2 cellular contexts compared by ENCODE assay signal in the genomic region with DNA sequence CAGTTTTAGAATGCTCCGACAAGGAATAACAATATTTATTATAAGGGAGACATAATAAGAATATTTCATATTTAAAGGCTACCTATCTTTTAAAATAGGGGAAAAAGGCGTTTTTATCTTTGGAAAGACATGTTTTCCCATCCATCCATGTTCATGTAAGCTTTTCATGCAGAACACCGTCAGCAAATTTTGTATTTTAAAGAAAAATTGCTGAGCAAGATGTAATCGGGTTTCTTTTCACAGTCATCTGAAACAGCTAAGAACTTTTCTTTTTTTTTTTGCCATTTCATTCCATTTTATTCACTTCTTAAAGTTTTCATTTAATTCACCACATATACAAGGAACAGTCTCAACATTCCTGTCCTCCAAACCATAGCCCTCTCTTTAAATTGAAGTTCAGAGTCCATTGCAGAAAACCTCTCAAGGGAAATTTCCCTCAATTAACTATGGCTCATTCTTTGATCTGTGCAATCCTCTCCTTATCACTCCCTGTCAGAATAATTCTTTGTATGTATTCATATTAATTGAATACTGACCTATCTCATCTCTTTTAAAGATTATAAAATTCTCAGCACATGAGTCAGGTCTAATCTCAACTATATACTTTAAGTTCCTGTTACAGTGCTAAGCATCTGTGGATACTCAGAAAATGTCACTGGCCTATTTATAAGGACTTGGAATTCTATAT.
TF ChIP-seq lines count a peak whose summit lies in the region.

No MANE protein-coding gene starts in this region.

TF ChIP-seq in HepG2, 621 proteins besides CTCF, POLR2A, EP300 and RAD21:
- TF ChIP-seq PITX1 (CRISPR knock-in tag; IDR thresholded peaks at IDR 0.05): no peak
- no peak for TF ChIP-seq ONECUT2 (CRISPR knock-in tag; IDR thresholded peaks at IDR 0.05)
- TF ChIP-seq, protein P1, sequence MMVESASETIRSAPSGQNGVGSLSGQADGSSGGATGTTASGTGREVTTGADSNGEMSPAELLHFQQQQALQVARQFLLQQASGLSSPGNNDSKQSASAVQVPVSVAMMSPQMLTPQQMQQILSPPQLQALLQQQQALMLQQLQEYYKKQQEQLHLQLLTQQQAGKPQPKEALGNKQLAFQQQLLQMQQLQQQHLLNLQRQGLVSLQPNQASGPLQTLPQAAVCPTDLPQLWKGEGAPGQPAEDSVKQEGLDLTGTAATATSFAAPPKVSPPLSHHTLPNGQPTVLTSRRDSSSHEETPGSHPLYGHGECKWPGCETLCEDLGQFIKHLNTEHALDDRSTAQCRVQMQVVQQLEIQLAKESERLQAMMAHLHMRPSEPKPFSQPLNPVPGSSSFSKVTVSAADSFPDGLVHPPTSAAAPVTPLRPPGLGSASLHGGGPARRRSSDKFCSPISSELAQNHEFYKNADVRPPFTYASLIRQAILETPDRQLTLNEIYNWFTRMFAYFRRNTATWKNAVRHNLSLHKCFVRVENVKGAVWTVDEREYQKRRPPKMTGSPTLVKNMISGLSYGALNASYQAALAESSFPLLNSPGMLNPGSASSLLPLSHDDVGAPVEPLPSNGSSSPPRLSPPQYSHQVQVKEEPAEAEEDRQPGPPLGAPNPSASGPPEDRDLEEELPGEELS (CRISPR knock-in tag; IDR thresholded peaks at IDR 0.05): no peak
- peak; percentile 76 for TF ChIP-seq MAFF (IDR thresholded peaks at IDR 0.05; ENCODE audit: low read depth, low read length)
- no peak for TF ChIP-seq MLXIP (CRISPR knock-in tag; IDR thresholded peaks at IDR 0.05; ENCODE audit: borderline replicate concordance)
- peak; percentile 37 to 85; a peak in 3 of 4 replicates for TF ChIP-seq MAFK (conservative IDR thresholded peaks at IDR 0.05 in 1 of 2, IDR thresholded peaks at IDR 0.05 in 1 of 2; ENCODE audit: low read length in 2 of 2)
- TF ChIP-seq ZFAT (CRISPR knock-in tag; conservative IDR thresholded peaks at IDR 0.05): no peak
- no peak for TF ChIP-seq MIXL1 (CRISPR knock-in tag; IDR thresholded peaks at IDR 0.05)
- TF ChIP-seq TCF7 (IDR thresholded peaks at IDR 0.05; ENCODE audit: low read depth): no peak

TF ChIP-seq in K562, 482 proteins besides CTCF, POLR2A, EP300 and RAD21:
- TF ChIP-seq ZNF316 (IDR thresholded peaks at IDR 0.05): peak; percentile 41
- TF ChIP-seq RBM22 (IDR thresholded peaks at IDR 0.05; ENCODE audit: low read depth, low read length, poor library complexity, severe bottlenecking): no peak
